ENCODE assay signal across 8 cellular contexts in genomic region chr20:34824026-34824860, GRCh38. TPM values are rescaled to one million over a fixed set of nuclear protein-coding genes. Genes with fewer than 3 reads are reported as not detected.
A peak's percentile ranks its signal among the peaks of the same experiment; 100 is the strongest.
DNase-seq lines count a peak whose midpoint lies in the region; ATAC-seq and TF ChIP-seq lines count a peak whose summit lies in the region.

No MANE protein-coding gene starts in this region.

- 5% methylated on average over 4 of the region's 4 CpGs for WGBS in liver

- no peaks in the 10 kb centered on the region for H3K36me3 ChIP-seq in liver (ENCODE audit: control insufficient read depth in 4 of 4, insufficient read depth in 3 of 4, low read depth in 1 of 4, low read length in 3 of 4)

- peak overlapping the region; percentile 95 for H3K27ac Mint-ChIP-seq in activated CD4-positive, alpha-beta T cell treated with anti-CD3 and anti-CD28 coated beads for 36 hours

- no peaks in the 10 kb centered on the region for H3K27me3 Mint-ChIP-seq in activated CD4-positive, alpha-beta T cell treated with anti-CD3 and anti-CD28 coated beads for 36 hours

- POLR2A ChIA-PET in activated CD4-positive, alpha-beta T cell treated with anti-CD3 and anti-CD28 coated beads for 36 hours (lab: Charles Lee) = no interaction called here

- H3K4me3 ChIP-seq in liver (ENCODE audit: low read depth in 1 of 3, low read length in 3 of 3) = peak overlapping the region; percentile 63 to 99 (median 99)

- peak; percentile 81 for DNase-seq in GM13976 (ENCODE audit: low spot score)
- peak; percentile 86 for DNase-seq in NCI-H345 (lab: John Stamatoyannopoulos, UW)
- peak; percentile 88 for DNase-seq in activated CD4-positive, alpha-beta T cell treated with anti-CD3 and anti-CD28 coated beads for 36 hours
- peak; percentile 15 for DNase-seq in dedifferentiated amniotic fluid mesenchymal stem cell (ENCODE audit: extremely low spot score)
- peak; percentile 55 to 76 (median 61) for DNase-seq in stimulated activated CD4-positive, alpha-beta T cell treated with anti-CD3 and anti-CD28 coated beads, TNF-alpha, amount 100 ng/mL, for 24 hours (ENCODE audit: low read depth in 3 of 3)

- TF ChIP-seq CTCF in GM13976 (IDR thresholded peaks at IDR 0.05; ENCODE audit: borderline replicate concordance, control extremely low read depth, extremely low read depth, insufficient read depth, missing control alignments) (no peak), liver (IDR thresholded peaks at IDR 0.05; ENCODE audit: low read depth, low read length, missing input control) (no peak)

- intact Hi-C loops in activated CD4-positive, alpha-beta T cell treated with anti-CD3 and anti-CD28 coated beads for 36 hours (cut with DNase I, micrococcal nuclease) = loop anchor here (1.0 to 10.0 kb wide), 7 partner anchors 147 to 1131 kb away; partner anchors contain the start of genes AHCY (in 1 of the 2), CEP250 (in 1 of the 2), MMP24OS (in 1 of the 2) and PIGU (in 1 of the 2)

- H3K27me3 ChIP-seq in liver (ENCODE audit: control insufficient read depth in 4 of 4, insufficient read depth in 4 of 4, low read length in 3 of 4) = no peaks in the 10 kb centered on the region

- no peak for TF ChIP-seq RAD21 in liver (IDR thresholded peaks at IDR 0.05)

- peak overlapping the region; percentile 67 to 76 for H3K27ac ChIP-seq in liver (ENCODE audit: low read depth in 1 of 2, low read length in 2 of 2)

- H3K9ac ChIP-seq in liver (ENCODE audit: low read depth in 1 of 2, low read length in 2 of 2) = peak overlapping the region; percentile 66 to 75

- no peaks in the 10 kb centered on the region for H3K9me3 Mint-ChIP-seq in activated CD4-positive, alpha-beta T cell treated with anti-CD3 and anti-CD28 coated beads for 36 hours (ENCODE audit: low read depth)

- H3K4me3 Mint-ChIP-seq in activated CD4-positive, alpha-beta T cell treated with anti-CD3 and anti-CD28 coated beads for 36 hours = peak overlapping the region; percentile 86

- in situ Hi-C loops in GM13976 (cut with MboI; ENCODE audit: low sequenced_read_pairs, unreplicated experiment) = no loop called here

- CTCF ChIA-PET in activated CD4-positive, alpha-beta T cell treated with anti-CD3 and anti-CD28 coated beads for 36 hours (lab: Charles Lee) = interaction anchor here (1.0 kb wide), 2 partner anchors 17 to 52 kb away, joined by 3 to 5 read pairs; no protein-coding TSS in a partner anchor

- H3K4me1 Mint-ChIP-seq in activated CD4-positive, alpha-beta T cell treated with anti-CD3 and anti-CD28 coated beads for 36 hours = peaks cover 31% of the 10 kb centered on the region

- no peaks in the 10 kb centered on the region for H3K36me3 Mint-ChIP-seq in activated CD4-positive, alpha-beta T cell treated with anti-CD3 and anti-CD28 coated beads for 36 hours (ENCODE audit: low read depth)

- no peaks in the 10 kb centered on the region for H3K9me3 ChIP-seq in liver (ENCODE audit: control insufficient read depth in 4 of 4, low read length in 3 of 4)

- ATAC-seq in HG03135 (IDR thresholded peaks at IDR 0.05; ENCODE audit: unreplicated experiment) (peak; percentile 56), GM19397 (IDR thresholded peaks at IDR 0.05; ENCODE audit: unreplicated experiment) (no peak)
- peak; percentile 78 for ATAC-seq in activated CD4-positive, alpha-beta T cell treated with anti-CD3 and anti-CD28 coated beads for 36 hours

- H3K4me1 ChIP-seq in liver (ENCODE audit: control insufficient read depth in 4 of 4, insufficient read depth in 4 of 4, low read length in 3 of 4) = peaks cover 5 to 29% (median 24%) of the 10 kb centered on the region in 4 donors

TF ChIP-seq in liver, 16 proteins besides CTCF, POLR2A, EP300 and RAD21:
- TF ChIP-seq YY1 (IDR thresholded peaks at IDR 0.05) (peak; percentile 6), MAX (IDR thresholded peaks at IDR 0.05) (no peak), TAF1 (conservative IDR thresholded peaks at IDR 0.05) (no peak), SP1 (IDR thresholded peaks at IDR 0.05) (peak; percentile 71), FOXA2 (IDR thresholded peaks at IDR 0.05) (no peak), HNF4G (IDR thresholded peaks at IDR 0.05) (no peak), NR2F2 (IDR thresholded peaks at IDR 0.05) (no peak), RXRA (IDR thresholded peaks at IDR 0.05) (peak in 1 of 2 donors; percentile 45), FOXA1 (IDR thresholded peaks at IDR 0.05) (no peak), JUND (IDR thresholded peaks at IDR 0.05) (no peak), HNF4A (conservative IDR thresholded peaks at IDR 0.05) (peak; percentile 12 to 37), REST (IDR thresholded peaks at IDR 0.05) (no peak), EGR1 (IDR thresholded peaks at IDR 0.05; ENCODE audit: low read depth in 2 of 2) (no peak)

RNA-seq across cellular contexts. Expression of gene NCOA6, which starts 1.2 kb away (rescaled TPM):
- total RNA-seq in activated CD4-positive, alpha-beta T cell treated with anti-CD3 and anti-CD28 coated beads for 36 hours = 10 to 100 TPM; 20.3 to 31.1 TPM
- 1 to 10 TPM; 5.4 to 6.1 TPM for total RNA-seq in liver
- 10 to 100 TPM in 1 of 2 donors, 1 to 10 TPM in 1; 6.4 to 13.1 TPM for polyA plus RNA-seq in liver

RNA-seq across cellular contexts. Expression of gene GGT7, which starts 48.4 kb away (rescaled TPM):
- total RNA-seq in activated CD4-positive, alpha-beta T cell treated with anti-CD3 and anti-CD28 coated beads for 36 hours = 10 to 100 TPM; 12.7 to 15.0 TPM
- 1 to 10 TPM; 5.4 to 6.5 TPM for total RNA-seq in liver
- 1 to 10 TPM; 3.7 to 8.1 TPM for polyA plus RNA-seq in liver

RNA-seq across cellular contexts. Expression of gene ACSS2, which starts 52.2 kb away (rescaled TPM):
- total RNA-seq in activated CD4-positive, alpha-beta T cell treated with anti-CD3 and anti-CD28 coated beads for 36 hours = 10 to 100 TPM; 29.9 to 35.1 TPM
- 100 to 1,000 TPM; 103 to 260 TPM for total RNA-seq in liver
- polyA plus RNA-seq in liver = 10 to 100 TPM; 29.8 to 56.6 TPM

Comparison
In these comparisons a context has a peak if more than half of its experiments do, and no peak if none do; other contexts are left out.
1. DNase-seq: peak in every context shown above with its lines; median percentile 88 in activated CD4-positive, alpha-beta T cell treated with anti-CD3 and anti-CD28 coated beads for 36 hours; 86 in NCI-H345; 81 in GM13976; 61 in stimulated activated CD4-positive, alpha-beta T cell treated with anti-CD3 and anti-CD28 coated beads, TNF-alpha, amount 100 ng/mL, for 24 hours; 15 in dedifferentiated amniotic fluid mesenchymal stem cell.